8 cellular contexts compared by ENCODE assay signal in the genomic region with DNA sequence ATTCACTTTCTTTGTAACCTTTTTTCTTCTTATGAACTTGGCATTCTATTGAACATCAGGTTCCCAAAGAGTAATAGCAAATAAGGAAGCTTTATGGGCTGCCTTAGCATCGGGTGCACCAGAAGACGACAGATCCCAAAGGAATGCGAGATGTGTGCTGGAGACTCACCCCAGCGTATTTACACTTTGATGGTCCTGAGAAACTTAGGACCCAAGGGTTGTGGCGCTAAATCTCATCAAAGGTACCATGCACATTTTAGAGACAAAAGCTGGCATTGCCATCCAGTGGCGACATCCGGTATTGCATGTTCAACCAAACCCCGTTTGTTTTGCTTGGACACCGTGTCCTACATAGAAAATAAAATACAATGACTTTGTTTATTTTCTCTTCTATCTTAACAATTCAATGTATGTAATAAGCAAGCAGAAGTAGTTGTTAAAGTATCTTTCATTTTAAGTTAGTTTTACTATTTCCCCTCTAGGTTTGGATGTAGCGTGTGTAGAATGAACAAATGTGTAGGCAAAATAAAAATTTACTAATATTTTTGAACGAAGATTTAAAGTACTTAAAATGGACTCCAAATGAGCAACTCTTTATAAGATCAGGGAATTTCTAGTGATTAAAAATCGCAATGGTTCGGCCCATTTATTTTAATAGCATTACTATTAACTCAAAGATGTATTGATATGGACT.
DNase-seq lines count a peak whose midpoint lies in the region; ATAC-seq and TF ChIP-seq lines count a peak whose summit lies in the region.

No MANE protein-coding gene starts in this region.

- H3K27me3 Mint-ChIP-seq in naive B cell = peaks cover 0 to 14% (median 0%) of the 10 kb centered on the region in 3 donors

- no peaks in the 10 kb centered on the region for H3K4me1 Mint-ChIP-seq in naive B cell

- peak; percentile 88 for ATAC-seq in HG02885 (IDR thresholded peaks at IDR 0.05; ENCODE audit: poor library complexity, unreplicated experiment)
- ATAC-seq in naive B cell (ENCODE audit: low read depth in 2 of 2) = no peak

- H3K27ac Mint-ChIP-seq in naive B cell = no peak overlapping the region

- no peak for TF ChIP-seq POLR2A in erythroblast (IDR thresholded peaks at IDR 0.05; ENCODE audit: low read length)

- no peaks in the 10 kb centered on the region for H3K9me3 Mint-ChIP-seq in naive B cell

- no peaks in the 10 kb centered on the region for H3K36me3 Mint-ChIP-seq in naive B cell

- peak; percentile 40 to 46 for DNase-seq in SHP77 (lab: John Stamatoyannopoulos, UW)
- DNase-seq in SHP77 treated with DMSO at 0.1 percent for 48 hours (lab: John Stamatoyannopoulos, UW) = no peak
- DNase-seq in NCI-H69 (lab: John Stamatoyannopoulos, UW) = peak; percentile 21
- DNase-seq in activated CD8-positive, alpha-beta memory T cell treated with anti-CD3 and anti-CD28 coated beads, Interleukin-2, amount 50 U/mL, for 48 hours = peak; percentile 92
- DNase-seq in erythroblast (lab: John Stamatoyannopoulos, UW) = peak; percentile 45 to 72
- peak; percentile 40 for DNase-seq in naive B cell
- peak; percentile 36 to 76 for DNase-seq in stimulated activated CD8-positive, alpha-beta memory T cell treated with anti-CD3 and anti-CD28 coated beads, Interleukin-7, amount 100 ng/mL, for 1 hour (ENCODE audit: low read depth in 2 of 2)

- no peak overlapping the region for H3K4me3 Mint-ChIP-seq in naive B cell
